In genomic region chr2:173843526-173843925, GRCh38 we compare ENCODE assay signal across 21 cellular contexts.
DNase-seq lines count a peak whose midpoint lies in the region; ATAC-seq and TF ChIP-seq lines count a peak whose summit lies in the region.
"Had no signal": no experiment of that assay in that cellular context is flagged by ENCODE, and none has a peak within 500 bp of the region (broad histone marks: within the 10 kb centered on the region; RNA-seq: fewer than 3 reads in every experiment).

No MANE protein-coding gene starts in this region.

- no peak overlapping the region for H3K9ac ChIP-seq in neural cell (ENCODE audit: low read length)

- H3K4me1 ChIP-seq in A673 (ENCODE audit: insufficient read depth, low read length, poor library complexity, severe bottlenecking) (no peaks in the 10 kb centered on the region), GM23338 (ENCODE audit: insufficient read depth) (0 out of 2 replicates have a peak, but pooled peaks cover 4% of the 10 kb centered on the region)
- H3K4me1 ChIP-seq: A549, Caco-2, HAP-1 had no signal

- H3K79me2 ChIP-seq in GM23338 (replicated peaks; ENCODE audit: insufficient read depth) (no peaks in the 10 kb centered on the region), neural cell (replicated peaks; ENCODE audit: insufficient read depth, low read length) (no peaks in the 10 kb centered on the region)

- no peaks in the 10 kb centered on the region for H3K27me3 ChIP-seq in A673 (replicated peaks; ENCODE audit: insufficient read depth, low read depth, low read length, poor library complexity)
- H3K27me3 ChIP-seq in GM23338 (ENCODE audit: insufficient read depth) = no peaks in the 10 kb centered on the region
- no peaks in the 10 kb centered on the region for H3K27me3 ChIP-seq in neural cell (ENCODE audit: insufficient read depth, low read depth, low read length)

- no peaks in the 10 kb centered on the region; the same call in 2 of the 3 replicates for H3K9me3 Mint-ChIP-seq in GM23338
- H3K9me3 Mint-ChIP-seq: CD8-positive, alpha-beta T cell; HFFc6 had no signal

- no peaks in the 10 kb centered on the region for H3K9me3 ChIP-seq in A673 (ENCODE audit: low read depth, low read length, poor library complexity, severe bottlenecking)
- no peaks in the 10 kb centered on the region for H3K9me3 ChIP-seq in neural cell (ENCODE audit: low read length)
- H3K9me3 ChIP-seq: A549, Caco-2, HAP-1 had no signal

- H3K4me2 ChIP-seq in GM23338 (no peak overlapping the region), neural cell (ENCODE audit: low read length) (no peak overlapping the region)
- H3K4me2 ChIP-seq: A549 had no signal

- no peak for ATAC-seq in GM23338
- ATAC-seq: A549; CD8-positive, alpha-beta T cell; GM12878 had no signal

- peaks cover 3% of the 10 kb centered on the region for H3K27me3 Mint-ChIP-seq in GM23338 (ENCODE audit: insufficient read depth, low read depth, poor library complexity)

- no peak overlapping the region for H3K4me3 ChIP-seq in A673 (ENCODE audit: low read depth, low read length, poor library complexity, severe bottlenecking)
- no peak overlapping the region for H3K4me3 ChIP-seq in GM23338
- H3K4me3 ChIP-seq in neural cell (ENCODE audit: low read length) = no peak overlapping the region
- H3K4me3 ChIP-seq: A549, GM12878, HAP-1 had no signal

- no TSS peak for BruUV-seq in A673 (replicated peaks; lab: Mats Ljungman, UMichigan)

- TF ChIP-seq CTCF in A673 (conservative IDR thresholded peaks at IDR 0.05; ENCODE audit: low read depth, low read length) = no peak
- no peak for TF ChIP-seq CTCF in GM23338 (conservative IDR thresholded peaks at IDR 0.05; ENCODE audit: low read depth in 2 of 2)
- no peak for TF ChIP-seq CTCF in neural cell (IDR thresholded peaks at IDR 0.05; ENCODE audit: poor library complexity, severe bottlenecking)

- H3F3A ChIP-seq in GM23338 (replicated peaks; ENCODE audit: low read depth) (no peaks in the 10 kb centered on the region), neural cell (ENCODE audit: insufficient read depth, low read length, poor library complexity, severe bottlenecking) (no peaks in the 10 kb centered on the region)

- peak; percentile 41 for TF ChIP-seq EP300 in neural cell (conservative IDR thresholded peaks at IDR 0.05; ENCODE audit: poor library complexity, severe bottlenecking)

- peaks cover 8% of the 10 kb centered on the region for H3K4me1 Mint-ChIP-seq in GM23338
- H3K4me1 Mint-ChIP-seq: CD4-positive, CD25-positive, alpha-beta regulatory T cell had no signal

- intact Hi-C loops in A673 (cut with micrococcal nuclease; ENCODE audit: unreplicated experiment) = no loop called here

- DNase-seq in A673 (ENCODE audit: low spot score) (peak; percentile 51), GM23338 (ENCODE audit: low spot score) (no peak), NCI-H69 (lab: John Stamatoyannopoulos, UW) (peak; percentile 12), C1 segment of cervical spinal cord (lab: John Stamatoyannopoulos, UW) (no peak), RKO (ENCODE audit: low spot score) (no peak), erythroblast (lab: John Stamatoyannopoulos, UW) (no peak)
- DNase-seq in activated CD4-positive, alpha-beta T cell treated with anti-CD3 and anti-CD28 coated beads, Interleukin-2, amount 50 U/mL, for 48 hours = no peak
- DNase-seq: 8988T; Caco-2; CD4-positive, CD25-positive, alpha-beta regulatory T cell; CD8-positive, alpha-beta T cell; DMS153; DND-41; GDM1; GOT3; HFFc6 had no signal

- H2AFZ ChIP-seq in GM23338 = peak overlapping the region; percentile 67; the same call in 1 of the 2 replicates
- no peak overlapping the region for H2AFZ ChIP-seq in neural cell (ENCODE audit: low read depth, low read length)

- no peaks in the 10 kb centered on the region; the same call in 2 of the 3 replicates for H3K36me3 Mint-ChIP-seq in GM23338 (ENCODE audit: low read depth)
- H3K36me3 Mint-ChIP-seq: CD4-positive, CD25-positive, alpha-beta regulatory T cell; CD8-positive, alpha-beta T cell had no signal

- H3K36me3 ChIP-seq in A673 (ENCODE audit: insufficient read depth, low read length, poor library complexity, severe bottlenecking) (no peaks in the 10 kb centered on the region), GM23338 (ENCODE audit: insufficient read depth) (no peaks in the 10 kb centered on the region), neural cell (ENCODE audit: insufficient read depth, low read length) (no peaks in the 10 kb centered on the region)
- H3K36me3 ChIP-seq: HAP-1 had no signal

- peak; percentile 25 for TF ChIP-seq RAD21 in neural cell (conservative IDR thresholded peaks at IDR 0.05)

- H3K27ac Mint-ChIP-seq in GM23338 = no peak overlapping the region
- H3K27ac Mint-ChIP-seq: CD4-positive, CD25-positive, alpha-beta regulatory T cell; CD8-positive, alpha-beta T cell; HFFc6 had no signal

- H3K9me2 ChIP-seq in GM23338 (ENCODE audit: insufficient read depth) = peaks cover 3% of the 10 kb centered on the region; the same call in 1 of the 2 replicates
- no peaks in the 10 kb centered on the region for H3K9me2 ChIP-seq in neural cell (ENCODE audit: insufficient read depth, low read length)

- POLR2A ChIA-PET in A673 (lab: Charles Lee; ENCODE audit: low non-redundant PET) = no interaction called here

- no peak for TF ChIP-seq POLR2A in erythroblast (IDR thresholded peaks at IDR 0.05; ENCODE audit: low read length)

- H3K27ac ChIP-seq in A673 (ENCODE audit: low read depth, low read length, poor library complexity, severe bottlenecking) (no peak overlapping the region), GM23338 (ENCODE audit: low read depth) (no peak overlapping the region), neural cell (ENCODE audit: low read length) (peak overlapping the region; percentile 23)
- H3K27ac ChIP-seq: A549, C4-2B had no signal

- no peak overlapping the region for H3K4me3 Mint-ChIP-seq in GM23338
- H3K4me3 Mint-ChIP-seq: CD4-positive, CD25-positive, alpha-beta regulatory T cell; CD8-positive, alpha-beta T cell; HFFc6 had no signal

- H4K20me1 ChIP-seq in GM23338 (replicated peaks; ENCODE audit: insufficient read depth) = no peaks in the 10 kb centered on the region
- no peaks in the 10 kb centered on the region for H4K20me1 ChIP-seq in neural cell (ENCODE audit: insufficient read depth)

- CTCF ChIA-PET in A673 (lab: Charles Lee) = no interaction called here

TF ChIP-seq in GM23338, 12 proteins besides CTCF, POLR2A, EP300 and RAD21:
- TF ChIP-seq ETS1 (IDR thresholded peaks at IDR 0.05) = no peak
- no peak for TF ChIP-seq STAT1 (IDR thresholded peaks at IDR 0.05; ENCODE audit: unreplicated experiment)

TF ChIP-seq in neural cell, 6 proteins besides CTCF, POLR2A, EP300 and RAD21:
- TF ChIP-seq MXI1 (conservative IDR thresholded peaks at IDR 0.05; ENCODE audit: poor library complexity, severe bottlenecking) = no peak
- TF ChIP-seq POLR2AphosphoS5 (IDR thresholded peaks at IDR 0.05) = peak; percentile 75
- peak; percentile 81 for TF ChIP-seq REST (IDR thresholded peaks at IDR 0.05; ENCODE audit: borderline replicate concordance)

Comparison
In these comparisons a context has a peak if more than half of its experiments do, and no peak if none do; other contexts are left out.
1. DNase-seq: peak in A673 (single experiment) and NCI-H69 (single experiment); none in GM23338 (single experiment), activated CD4-positive, alpha-beta T cell treated with anti-CD3 and anti-CD28 coated beads, Interleukin-2, amount 50 U/mL, for 48 hours (0 of 2), C1 segment of cervical spinal cord (0 of 14), RKO (single experiment) and erythroblast (0 of 2).